Comparison of ENCODE assay signal across 2 cellular contexts in genomic region chr19:29610213-29610573, GRCh38.
TF ChIP-seq lines count a peak whose summit lies in the region.

No MANE protein-coding gene starts in this region.

TF ChIP-seq in WTC11, 78 proteins besides CTCF, POLR2A, EP300 and RAD21:
- TF ChIP-seq FOXP4 (CRISPR knock-in tag; IDR thresholded peaks at IDR 0.05): no peak

TF ChIP-seq in HepG2, 621 proteins besides CTCF, POLR2A, EP300 and RAD21:
- peak; percentile 18 for TF ChIP-seq AGO2 (optimal IDR thresholded peaks at IDR 0.05; ENCODE audit: low read depth, low read length)
- 0 out of 2 replicates have a peak, but pooled peaks have one; percentile 9 for TF ChIP-seq KDM2A (CRISPR knock-in tag; IDR thresholded peaks at IDR 0.05; ENCODE audit: borderline replicate concordance, low read depth)
- TF ChIP-seq SNAPC4 (CRISPR knock-in tag; IDR thresholded peaks at IDR 0.05): no peak
- TF ChIP-seq RBFOX2 (IDR thresholded peaks at IDR 0.05; ENCODE audit: low read depth, low read length): 0 out of 2 replicates have a peak, but pooled peaks have one; percentile 27
TF ChIP-seq in HepG2: peak in this region for 3.
